10 cellular contexts compared by ENCODE assay signal in the genomic region with DNA sequence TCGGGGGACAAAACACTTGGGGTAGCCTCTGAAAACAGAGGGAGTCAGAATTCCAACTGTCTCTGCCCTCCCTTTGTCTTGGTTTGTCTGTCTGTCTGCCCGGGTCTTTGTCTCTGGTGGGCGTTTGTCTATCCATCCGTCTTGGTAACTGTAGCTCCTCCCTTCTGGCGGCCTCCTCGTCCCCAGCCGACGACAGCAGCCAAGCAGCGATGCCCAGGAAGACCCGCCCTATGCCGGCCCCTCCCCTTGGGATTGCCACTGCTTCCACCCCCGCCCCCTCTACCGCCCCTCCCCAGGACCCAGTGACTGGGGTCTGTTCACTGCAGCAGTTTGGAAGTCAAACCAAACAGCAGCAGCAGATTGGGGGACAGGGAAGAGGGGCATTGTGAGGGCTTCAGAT. TPM values are rescaled to one million over a fixed set of nuclear protein-coding genes. Genes with fewer than 3 reads are reported as not detected.
A peak's percentile ranks its signal among the peaks of the same experiment; 100 is the strongest.
DNase-seq lines count a peak whose midpoint lies in the region; ATAC-seq and TF ChIP-seq lines count a peak whose summit lies in the region.
"Had no signal": no experiment of that assay in that cellular context is flagged by ENCODE, and none has a peak within 500 bp of the region (broad histone marks: within the 10 kb centered on the region; RNA-seq: fewer than 3 reads in every experiment).

No MANE protein-coding gene starts in this region.

- H3K4me2 ChIP-seq in SK-N-SH (peak overlapping the region; percentile 84), hepatocyte (peak overlapping the region; percentile 94)

- H2AFZ ChIP-seq in SK-N-SH (ENCODE audit: low read depth): peak overlapping the region; percentile 59; the same call in 1 of the 2 replicates
- no peak overlapping the region for H2AFZ ChIP-seq in hepatocyte

- TF ChIP-seq CTCF in SK-N-SH (IDR thresholded peaks at IDR 0.05) (no peak), hepatocyte (IDR thresholded peaks at IDR 0.05; ENCODE audit: poor library complexity) (no peak)

- H3K36me3 Mint-ChIP-seq in stimulated activated effector memory CD8-positive, alpha-beta T cell treated with anti-CD3 and anti-CD28 coated beads, Interleukin-12 subunit alpha, Interleukin-12 subunit beta, amount 100 ng/mL, for 72 hours: peaks cover 15% of the 10 kb centered on the region

- H3K27ac Mint-ChIP-seq in stimulated activated effector memory CD8-positive, alpha-beta T cell treated with anti-CD3 and anti-CD28 coated beads, Interleukin-12 subunit alpha, Interleukin-12 subunit beta, amount 100 ng/mL, for 72 hours: peak overlapping the region; percentile 89

- H3K27ac ChIP-seq in SK-N-SH (ENCODE audit: low read depth in 2 of 2, low read length in 1 of 2): peak overlapping the region in 1 of 2 experiments; percentile 85; a peak in 2 of 4 replicates
- H3K27ac ChIP-seq in hepatocyte: peak overlapping the region; percentile 92
- H3K27ac ChIP-seq: pancreas had no signal

- no peak for TF ChIP-seq EP300 in SK-N-SH (IDR thresholded peaks at IDR 0.05; ENCODE audit: borderline replicate concordance in 1 of 2, low read depth in 1 of 2, low read length in 1 of 2)

- peaks cover 33 to 52% of the 10 kb centered on the region in 2 experiments; a peak in 3 of 4 replicates for H3K4me1 ChIP-seq in SK-N-SH (ENCODE audit: control insufficient read depth in 1 of 2, insufficient read depth in 2 of 2, low read depth in 1 of 2, low read length in 1 of 2)
- peaks cover 28% of the 10 kb centered on the region for H3K4me1 ChIP-seq in hepatocyte (ENCODE audit: insufficient read depth)
- H3K4me1 ChIP-seq: pancreas had no signal

- POLR2A ChIA-PET in SK-N-SH (lab: Yijun Ruan, JAX): interaction anchor here (0.7 to 1.5 kb wide), 3 partner anchors 10 to 54 kb away, joined by 3 to 8 read pairs (median 4); a partner anchor contains a TSS

- H3K79me2 ChIP-seq in SK-N-SH (ENCODE audit: insufficient read depth) (peaks cover 5% of the 10 kb centered on the region; the same call in 1 of the 2 replicates), hepatocyte (peaks cover 9% of the 10 kb centered on the region)

- H3K9me3 ChIP-seq in SK-N-SH: no peaks in the 10 kb centered on the region
- no peaks in the 10 kb centered on the region for H3K9me3 ChIP-seq in hepatocyte (ENCODE audit: low read depth)
- H3K9me3 ChIP-seq: pancreas had no signal

- H3K27me3 ChIP-seq in SK-N-SH (ENCODE audit: insufficient read depth): no peaks in the 10 kb centered on the region
- no peaks in the 10 kb centered on the region for H3K27me3 ChIP-seq in hepatocyte
- H3K27me3 ChIP-seq: pancreas had no signal

- H4K20me1 ChIP-seq in SK-N-SH (ENCODE audit: insufficient read depth) (no peaks in the 10 kb centered on the region), hepatocyte (ENCODE audit: insufficient read depth, poor library complexity, severe bottlenecking) (no peaks in the 10 kb centered on the region)

- peak overlapping the region; percentile 91 for H3K4me3 Mint-ChIP-seq in stimulated activated effector memory CD8-positive, alpha-beta T cell treated with anti-CD3 and anti-CD28 coated beads, Interleukin-12 subunit alpha, Interleukin-12 subunit beta, amount 100 ng/mL, for 72 hours

- TF ChIP-seq RAD21 in SK-N-SH (IDR thresholded peaks at IDR 0.05; ENCODE audit: low read length): no peak

- WGBS in SK-N-SH (ENCODE audit: low lambda C conversion rate): 21% methylated on average over 12 of the region's 13 CpGs
- WGBS in hepatocyte (ENCODE audit: low lambda C conversion rate, missing lambda C conversion rate): 3% methylated on average over 12 of the region's 13 CpGs

- no peak overlapping the region for H3K9ac ChIP-seq in SK-N-SH

- H3K36me3 ChIP-seq in SK-N-SH (replicated peaks in 1 of 2; ENCODE audit: control insufficient read depth in 1 of 2, insufficient read depth in 2 of 2, low read length in 1 of 2) (no peaks in the 10 kb centered on the region), hepatocyte (replicated peaks; ENCODE audit: insufficient read depth, low read depth) (no peaks in the 10 kb centered on the region)
- H3K36me3 ChIP-seq: pancreas had no signal

- peaks cover 75% of the 10 kb centered on the region for H3K4me1 Mint-ChIP-seq in stimulated activated effector memory CD8-positive, alpha-beta T cell treated with anti-CD3 and anti-CD28 coated beads, Interleukin-12 subunit alpha, Interleukin-12 subunit beta, amount 100 ng/mL, for 72 hours

- H3K4me3 ChIP-seq in SK-N-SH (ENCODE audit: low read depth in 2 of 2, low read length in 1 of 2) (peak overlapping the region in 1 of 2 experiments; percentile 7; a peak in 1 of 4 replicates), hepatocyte (no peak overlapping the region)
- H3K4me3 ChIP-seq: pancreas had no signal

- peaks cover 13% of the 10 kb centered on the region for H3F3A ChIP-seq in SK-N-SH (replicated peaks; ENCODE audit: insufficient read depth)

- CTCF ChIA-PET in SK-N-SH (lab: Yijun Ruan, JAX): interaction anchor here (0.6 to 4.5 kb wide), 9 partner anchors 9 to 187 kb away, joined by 3 to 19 read pairs (median 3); a partner anchor contains a TSS

- DNase-seq in NCI-H510A treated with DMSO at 0.1 percent for 48 hours (lab: John Stamatoyannopoulos, UW): peak; percentile 20
- DNase-seq in NCI-H510A (lab: John Stamatoyannopoulos, UW): no peak
- DNase-seq in SK-N-SH: peak; percentile 86
- DNase-seq in hepatocyte (ENCODE audit: low spot score): peak; percentile 61
- no peak for DNase-seq in stimulated activated effector memory CD8-positive, alpha-beta T cell treated with anti-CD3 and anti-CD28 coated beads, Interleukin-12 subunit alpha, Interleukin-12 subunit beta, amount 100 ng/mL, for 72 hours (ENCODE audit: low spot score in 2 of 2)
- no peak for DNase-seq in NCI-H1417 (lab: John Stamatoyannopoulos, UW)
- DNase-seq in NCI-H774 (lab: John Stamatoyannopoulos, UW): no peak
- DNase-seq: MV-4-11, pancreas had no signal

- H3K9me3 Mint-ChIP-seq in stimulated activated effector memory CD8-positive, alpha-beta T cell treated with anti-CD3 and anti-CD28 coated beads, Interleukin-12 subunit alpha, Interleukin-12 subunit beta, amount 100 ng/mL, for 72 hours: no peaks in the 10 kb centered on the region

- H3K9me2 ChIP-seq in SK-N-SH: no peaks in the 10 kb centered on the region
- H3K9me2 ChIP-seq in hepatocyte (replicated peaks; ENCODE audit: insufficient read depth): no peaks in the 10 kb centered on the region

- no peak for ATAC-seq in stimulated activated effector memory CD8-positive, alpha-beta T cell treated with anti-CD3 and anti-CD28 coated beads, Interleukin-12 subunit alpha, Interleukin-12 subunit beta, amount 100 ng/mL, for 72 hours
- ATAC-seq in HG03175 (IDR thresholded peaks at IDR 0.05; ENCODE audit: unreplicated experiment): no peak
- ATAC-seq: pancreas had no signal

TF ChIP-seq in SK-N-SH, 30 proteins besides CTCF, POLR2A, EP300 and RAD21 (continues in another document):
- TF ChIP-seq, protein P1, sequence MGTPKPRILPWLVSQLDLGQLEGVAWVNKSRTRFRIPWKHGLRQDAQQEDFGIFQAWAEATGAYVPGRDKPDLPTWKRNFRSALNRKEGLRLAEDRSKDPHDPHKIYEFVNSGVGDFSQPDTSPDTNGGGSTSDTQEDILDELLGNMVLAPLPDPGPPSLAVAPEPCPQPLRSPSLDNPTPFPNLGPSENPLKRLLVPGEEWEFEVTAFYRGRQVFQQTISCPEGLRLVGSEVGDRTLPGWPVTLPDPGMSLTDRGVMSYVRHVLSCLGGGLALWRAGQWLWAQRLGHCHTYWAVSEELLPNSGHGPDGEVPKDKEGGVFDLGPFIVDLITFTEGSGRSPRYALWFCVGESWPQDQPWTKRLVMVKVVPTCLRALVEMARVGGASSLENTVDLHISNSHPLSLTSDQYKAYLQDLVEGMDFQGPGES (IDR thresholded peaks at IDR 0.05; ENCODE audit: low read depth, low read length): no peak
- no peak for TF ChIP-seq ELF1 (IDR thresholded peaks at IDR 0.05)
- no peak for TF ChIP-seq MEF2A (IDR thresholded peaks at IDR 0.05; ENCODE audit: borderline replicate concordance, low read depth)
- TF ChIP-seq SMC3 (IDR thresholded peaks at IDR 0.05; ENCODE audit: low read depth, low read length): no peak
- no peak for TF ChIP-seq RFX5 (IDR thresholded peaks at IDR 0.05; ENCODE audit: low read length)
- TF ChIP-seq FOXM1 (IDR thresholded peaks at IDR 0.05; ENCODE audit: low read depth): no peak
- TF ChIP-seq, protein P2, sequence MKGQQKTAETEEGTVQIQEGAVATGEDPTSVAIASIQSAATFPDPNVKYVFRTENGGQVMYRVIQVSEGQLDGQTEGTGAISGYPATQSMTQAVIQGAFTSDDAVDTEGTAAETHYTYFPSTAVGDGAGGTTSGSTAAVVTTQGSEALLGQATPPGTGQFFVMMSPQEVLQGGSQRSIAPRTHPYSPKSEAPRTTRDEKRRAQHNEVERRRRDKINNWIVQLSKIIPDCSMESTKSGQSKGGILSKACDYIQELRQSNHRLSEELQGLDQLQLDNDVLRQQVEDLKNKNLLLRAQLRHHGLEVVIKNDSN (IDR thresholded peaks at IDR 0.05; ENCODE audit: borderline replicate concordance, low read depth): no peak
- TF ChIP-seq FOXJ3 (CRISPR knock-in tag; IDR thresholded peaks at IDR 0.05): no peak
- no peak for TF ChIP-seq RXRA (IDR thresholded peaks at IDR 0.05; ENCODE audit: borderline replicate concordance, low read depth)
- TF ChIP-seq POLR2AphosphoS5 (IDR thresholded peaks at IDR 0.05; ENCODE audit: low read depth, low read length): no peak

RNA-seq across cellular contexts. Expression of a gene that starts 2.2 kb away (rescaled TPM):
- polyA plus RNA-seq in SK-N-SH (2012; rRNA removed) (35.0 and 36.6 TPM in 2 replicates), hepatocyte (24.7 and 28.1 TPM in 2 replicates)
- polyA plus RNA-seq in SK-N-SH (2012; cell fraction: cytosol; rRNA removed): 20.6 and 30.6 TPM in 2 replicates
- 67.2 and 75.5 TPM in 2 replicates for polyA plus RNA-seq in SK-N-SH (2012; cell fraction: nucleus; rRNA removed)
- 15.1 and 20.9 TPM in 2 replicates for total RNA-seq in hepatocyte

RNA-seq across cellular contexts. Expression of a gene that starts 27.2 kb away (rescaled TPM):
- polyA plus RNA-seq in SK-N-SH (2012; rRNA removed) (0.25 and 0.31 TPM in 2 replicates), hepatocyte (1.0 TPM in 1 of 2 replicates, not detected in the other)
- 0.03 and 0.16 TPM in 2 replicates for polyA plus RNA-seq in SK-N-SH (2012; cell fraction: cytosol; rRNA removed)
- 2.4 and 2.5 TPM in 2 replicates for polyA plus RNA-seq in SK-N-SH (2012; cell fraction: nucleus; rRNA removed)
- total RNA-seq in hepatocyte: 0.23 TPM in 1 of 2 replicates, not detected in the other

RNA-seq across cellular contexts. Expression of a gene that starts 33.9 kb away (rescaled TPM):
- polyA plus RNA-seq in SK-N-SH (2012; rRNA removed) (6.9 and 8.6 TPM in 2 replicates), hepatocyte (4.4 and 5.8 TPM in 2 replicates)
- 2.3 and 4.0 TPM in 2 replicates for polyA plus RNA-seq in SK-N-SH (2012; cell fraction: cytosol; rRNA removed)
- polyA plus RNA-seq in SK-N-SH (2012; cell fraction: nucleus; rRNA removed): 27.7 and 28.7 TPM in 2 replicates
- total RNA-seq in hepatocyte: 7.6 and 9.0 TPM in 2 replicates

RNA-seq across cellular contexts. Expression of a gene that starts 53.5 kb away (rescaled TPM):
- polyA plus RNA-seq in SK-N-SH (2012; rRNA removed): 32.2 and 45.4 TPM in 2 replicates
- 3.9 and 5.2 TPM in 2 replicates for polyA plus RNA-seq in SK-N-SH (2012; cell fraction: cytosol; rRNA removed)
- 305 and 362 TPM in 2 replicates for polyA plus RNA-seq in SK-N-SH (2012; cell fraction: nucleus; rRNA removed)
- total RNA-seq in hepatocyte: 14.1 and 16.8 TPM in 2 replicates
- 14.3 and 15.7 TPM in 2 replicates for polyA plus RNA-seq in hepatocyte

RNA-seq across cellular contexts. Expression of a gene that starts 53.7 kb away (rescaled TPM):
- polyA plus RNA-seq in SK-N-SH (2012; rRNA removed) (14.6 and 21.8 TPM in 2 replicates), hepatocyte (4.4 and 4.6 TPM in 2 replicates)
- polyA plus RNA-seq in SK-N-SH (2012; cell fraction: cytosol; rRNA removed): 7.9 and 10.3 TPM in 2 replicates
- polyA plus RNA-seq in SK-N-SH (2012; cell fraction: nucleus; rRNA removed): 41.0 and 89.7 TPM in 2 replicates
- 13.2 and 23.2 TPM in 2 replicates for total RNA-seq in hepatocyte

Comparison
In these comparisons a context has a peak if more than half of its experiments do, and no peak if none do; other contexts are left out.
1. DNase-seq: peak in NCI-H510A treated with DMSO at 0.1 percent for 48 hours (single experiment), SK-N-SH (single experiment) and hepatocyte (single experiment); none in NCI-H510A (single experiment), stimulated activated effector memory CD8-positive, alpha-beta T cell treated with anti-CD3 and anti-CD28 coated beads, Interleukin-12 subunit alpha, Interleukin-12 subunit beta, amount 100 ng/mL, for 72 hours (0 of 2), NCI-H1417 (0 of 3) and NCI-H774 (single experiment).